In genomic region chr6:159985296-159985940, GRCh38 we compare ENCODE assay signal across 1 cellular context.
TF ChIP-seq lines count a peak whose summit lies in the region.

No MANE protein-coding gene starts in this region.

TF ChIP-seq in K562, 482 proteins besides CTCF, POLR2A, EP300 and RAD21:
- TF ChIP-seq SRSF1 (IDR thresholded peaks at IDR 0.05; ENCODE audit: low read depth, low read length): no peak
- no peak for TF ChIP-seq ZNF224 (CRISPR knock-in tag; IDR thresholded peaks at IDR 0.05)
- TF ChIP-seq WHSC1 (IDR thresholded peaks at IDR 0.05; ENCODE audit: low read length): peak; percentile 57
- TF ChIP-seq, protein P1, sequence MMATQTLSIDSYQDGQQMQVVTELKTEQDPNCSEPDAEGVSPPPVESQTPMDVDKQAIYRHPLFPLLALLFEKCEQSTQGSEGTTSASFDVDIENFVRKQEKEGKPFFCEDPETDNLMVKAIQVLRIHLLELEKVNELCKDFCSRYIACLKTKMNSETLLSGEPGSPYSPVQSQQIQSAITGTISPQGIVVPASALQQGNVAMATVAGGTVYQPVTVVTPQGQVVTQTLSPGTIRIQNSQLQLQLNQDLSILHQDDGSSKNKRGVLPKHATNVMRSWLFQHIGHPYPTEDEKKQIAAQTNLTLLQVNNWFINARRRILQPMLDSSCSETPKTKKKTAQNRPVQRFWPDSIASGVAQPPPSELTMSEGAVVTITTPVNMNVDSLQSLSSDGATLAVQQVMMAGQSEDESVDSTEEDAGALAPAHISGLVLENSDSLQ (IDR thresholded peaks at IDR 0.05): peak; percentile 45
- TF ChIP-seq BHLHE40 (IDR thresholded peaks at IDR 0.05; ENCODE audit: low read length): peak; percentile 33; the same call in 1 of the 2 replicates
- TF ChIP-seq, protein P2, sequence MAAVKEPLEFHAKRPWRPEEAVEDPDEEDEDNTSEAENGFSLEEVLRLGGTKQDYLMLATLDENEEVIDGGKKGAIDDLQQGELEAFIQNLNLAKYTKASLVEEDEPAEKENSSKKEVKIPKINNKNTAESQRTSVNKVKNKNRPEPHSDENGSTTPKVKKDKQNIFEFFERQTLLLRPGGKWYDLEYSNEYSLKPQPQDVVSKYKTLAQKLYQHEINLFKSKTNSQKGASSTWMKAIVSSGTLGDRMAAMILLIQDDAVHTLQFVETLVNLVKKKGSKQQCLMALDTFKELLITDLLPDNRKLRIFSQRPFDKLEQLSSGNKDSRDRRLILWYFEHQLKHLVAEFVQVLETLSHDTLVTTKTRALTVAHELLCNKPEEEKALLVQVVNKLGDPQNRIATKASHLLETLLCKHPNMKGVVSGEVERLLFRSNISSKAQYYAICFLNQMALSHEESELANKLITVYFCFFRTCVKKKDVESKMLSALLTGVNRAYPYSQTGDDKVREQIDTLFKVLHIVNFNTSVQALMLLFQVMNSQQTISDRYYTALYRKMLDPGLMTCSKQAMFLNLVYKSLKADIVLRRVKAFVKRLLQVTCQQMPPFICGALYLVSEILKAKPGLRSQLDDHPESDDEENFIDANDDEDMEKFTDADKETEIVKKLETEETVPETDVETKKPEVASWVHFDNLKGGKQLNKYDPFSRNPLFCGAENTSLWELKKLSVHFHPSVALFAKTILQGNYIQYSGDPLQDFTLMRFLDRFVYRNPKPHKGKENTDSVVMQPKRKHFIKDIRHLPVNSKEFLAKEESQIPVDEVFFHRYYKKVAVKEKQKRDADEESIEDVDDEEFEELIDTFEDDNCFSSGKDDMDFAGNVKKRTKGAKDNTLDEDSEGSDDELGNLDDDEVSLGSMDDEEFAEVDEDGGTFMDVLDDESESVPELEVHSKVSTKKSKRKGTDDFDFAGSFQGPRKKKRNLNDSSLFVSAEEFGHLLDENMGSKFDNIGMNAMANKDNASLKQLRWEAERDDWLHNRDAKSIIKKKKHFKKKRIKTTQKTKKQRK (IDR thresholded peaks at IDR 0.05; ENCODE audit: borderline replicate concordance, low read depth, low read length): no peak
